ENCODE assay signal across 28 cellular contexts in the genomic region with DNA sequence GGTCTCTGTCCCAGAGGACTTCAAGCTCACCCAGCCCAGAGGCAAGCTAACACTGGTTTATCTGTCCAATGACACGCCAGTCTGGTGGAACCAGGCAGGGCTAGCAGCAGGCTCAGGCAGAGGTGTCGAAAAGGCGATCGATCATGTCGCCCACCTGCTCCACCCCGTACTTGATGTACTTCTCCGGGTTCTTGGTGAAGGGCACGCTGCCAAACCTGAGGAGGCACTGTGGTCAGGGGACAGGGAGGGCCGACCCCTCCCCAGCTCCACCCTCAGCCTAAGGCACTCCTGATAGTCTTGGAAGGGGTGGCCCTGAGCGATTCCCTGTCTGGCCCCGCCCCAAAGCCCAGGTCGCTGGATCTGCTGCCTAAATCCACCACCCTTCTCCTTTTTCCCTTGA. TPM values are rescaled to one million over a fixed set of nuclear protein-coding genes. Genes with fewer than 3 reads are reported as not detected.
DNase-seq lines count a peak whose midpoint lies in the region; ATAC-seq, FAIRE-seq and TF ChIP-seq lines count a peak whose summit lies in the region.
"Had no signal": no experiment of that assay in that cellular context is flagged by ENCODE, and none has a peak within 500 bp of the region (broad histone marks: within the 10 kb centered on the region; RNA-seq: fewer than 3 reads in every experiment).

No MANE protein-coding gene starts in this region.

- H3K36me3 ChIP-seq in SK-N-MC (ENCODE audit: insufficient read depth, low read length) (peaks cover 18% of the 10 kb centered on the region; the same call in 1 of the 2 replicates), gastroesophageal sphincter (peaks cover 0 to 65% of the 10 kb centered on the region in 2 donors)

- FAIRE-seq in GM12891 (lab: Jason Lieb, UNC) = no peak
- FAIRE-seq: A204.1, D721Med, GM12892 had no signal

- TF ChIP-seq CTCF in GM13976 (IDR thresholded peaks at IDR 0.05; ENCODE audit: borderline replicate concordance, control extremely low read depth, extremely low read depth, insufficient read depth, missing control alignments) (no peak), nephron progenitor cell (IDR thresholded peaks at IDR 0.05) (no peak), gastroesophageal sphincter (IDR thresholded peaks at IDR 0.05) (no peak)

- no peak for TF ChIP-seq EP300 in gastroesophageal sphincter (IDR thresholded peaks at IDR 0.05)

- no peak for DNase-seq in activated CD8-positive, alpha-beta memory T cell treated with anti-CD3 and anti-CD28 coated beads, Interleukin-2, amount 10 ng/mL, durations not matched to agents 7 days and 5 days
- no peak for DNase-seq in activated CD8-positive, alpha-beta memory T cell treated with anti-CD3 and anti-CD28 coated beads, Interleukin-2, amount 50 U/mL, for 4 hours
- DNase-seq in GM13976 (ENCODE audit: low spot score) (peak; percentile 18), SK-N-MC (ENCODE audit: low read depth, low spot score) (no peak), nephron progenitor cell (no peak), GM12891 (ENCODE audit: insufficient read length, low spot score) (no peak), DMS 273 (lab: John Stamatoyannopoulos, UW; ENCODE audit: unreplicated experiment) (no peak)
- DNase-seq: CD4-positive, CD25-positive, alpha-beta regulatory T cell; GF-D8; KBM-7; MV-4-11; NCI-H1105; NCI-H1436 treated with DMSO at 0.1 percent for 48 hours; NCI-H187 treated with DMSO at 0.1 percent for 48 hours; NCI-H526 treated with DMSO at 0.1 percent for 48 hours; SHP77 treated with DMSO at 0.1 percent for 48 hours had no signal

- peaks cover 0 to 20% (median 0%) of the 10 kb centered on the region in 3 donors for H3K4me1 ChIP-seq in gastroesophageal sphincter

- ATAC-seq in activated CD8-positive, alpha-beta memory T cell treated with anti-CD3 and anti-CD28 coated beads, Interleukin-2, amount 10 ng/mL, durations not matched to agents 7 days and 5 days = no peak
- no peak for ATAC-seq in gastroesophageal sphincter
- ATAC-seq: Panc1 had no signal

- whole genome bisulfite sequencing in gastroesophageal sphincter (ENCODE audit: low coverage in 1 of 2), 2 donors = 78% methylated on average over 5 of the region's 12 CpGs; no CpG with 5 or more reads in 1 of the 2 donors

- H3K9ac ChIP-seq in SK-N-MC (ENCODE audit: insufficient read length) = no peak overlapping the region
- H3K9ac ChIP-seq: BLaER1 had no signal

- H3K4me3 ChIP-seq in SK-N-MC (no peak overlapping the region), gastroesophageal sphincter (no peak overlapping the region)
- H3K4me3 ChIP-seq: BLaER1 had no signal

- H3K27me3 ChIP-seq in gastroesophageal sphincter = peaks cover 17% of the 10 kb centered on the region

- peaks cover 14% of the 10 kb centered on the region for H3K27me3 Mint-ChIP-seq in activated CD8-positive, alpha-beta memory T cell treated with anti-CD3 and anti-CD28 coated beads, Interleukin-2, amount 10 ng/mL, durations not matched to agents 7 days and 5 days
- peaks cover 23% of the 10 kb centered on the region for H3K27me3 Mint-ChIP-seq in nephron progenitor cell (ENCODE audit: low read depth, poor library complexity)

- peaks cover 5% of the 10 kb centered on the region for H3K36me3 Mint-ChIP-seq in activated CD8-positive, alpha-beta memory T cell treated with anti-CD3 and anti-CD28 coated beads, Interleukin-2, amount 10 ng/mL, durations not matched to agents 7 days and 5 days
- H3K36me3 Mint-ChIP-seq in nephron progenitor cell (ENCODE audit: low read depth) = peaks cover 16% of the 10 kb centered on the region

- no peak overlapping the region for H3K4me3 Mint-ChIP-seq in activated CD8-positive, alpha-beta memory T cell treated with anti-CD3 and anti-CD28 coated beads, Interleukin-2, amount 10 ng/mL, durations not matched to agents 7 days and 5 days
- H3K4me3 Mint-ChIP-seq in nephron progenitor cell = no peak overlapping the region
- H3K4me3 Mint-ChIP-seq: CD4-positive, CD25-positive, alpha-beta regulatory T cell had no signal

- H3K27ac Mint-ChIP-seq in activated CD8-positive, alpha-beta memory T cell treated with anti-CD3 and anti-CD28 coated beads, Interleukin-2, amount 10 ng/mL, durations not matched to agents 7 days and 5 days = peak overlapping the region; percentile 11
- peak overlapping the region; percentile 54 for H3K27ac Mint-ChIP-seq in nephron progenitor cell

- in situ Hi-C loops in GM13976 (cut with MboI; ENCODE audit: low sequenced_read_pairs, unreplicated experiment) = no loop called here

- TF ChIP-seq POLR2A in gastroesophageal sphincter (IDR thresholded peaks at IDR 0.05) (no peak), GM12891 (IDR thresholded peaks at IDR 0.05; ENCODE audit: low read depth, low read length) (no peak)

- H3K4me1 Mint-ChIP-seq in activated CD8-positive, alpha-beta memory T cell treated with anti-CD3 and anti-CD28 coated beads, Interleukin-2, amount 10 ng/mL, durations not matched to agents 7 days and 5 days = peaks cover 2% of the 10 kb centered on the region
- peaks cover 45% of the 10 kb centered on the region for H3K4me1 Mint-ChIP-seq in nephron progenitor cell

- CTCF ChIA-PET in activated CD8-positive, alpha-beta memory T cell treated with anti-CD3 and anti-CD28 coated beads, Interleukin-2, amount 10 ng/mL, durations not matched to agents 7 days and 5 days (lab: Charles Lee) = interaction anchor here (1.6 kb wide), 1 partner anchor 71 kb away, joined by 3 read pairs; no protein-coding TSS in a partner anchor

- H3K27ac ChIP-seq in SK-N-MC = 0 out of 2 replicates have a peak overlapping the region, but pooled peaks have one; percentile 42
- H3K27ac ChIP-seq in gastroesophageal sphincter = no peak overlapping the region
- H3K27ac ChIP-seq: BLaER1 had no signal

- H3K9me3 ChIP-seq in SK-N-MC (ENCODE audit: low read depth, low read length) (no peaks in the 10 kb centered on the region), gastroesophageal sphincter (no peaks in the 10 kb centered on the region)
- H3K9me3 ChIP-seq: BLaER1 had no signal

- no peaks in the 10 kb centered on the region for H3K9me3 Mint-ChIP-seq in activated CD8-positive, alpha-beta memory T cell treated with anti-CD3 and anti-CD28 coated beads, Interleukin-2, amount 10 ng/mL, durations not matched to agents 7 days and 5 days (ENCODE audit: low read depth)
- no peaks in the 10 kb centered on the region for H3K9me3 Mint-ChIP-seq in nephron progenitor cell

TF ChIP-seq in GM12891, 5 proteins besides CTCF, POLR2A, EP300 and RAD21:
- no peak for TF ChIP-seq PAX5 (IDR thresholded peaks at IDR 0.05; ENCODE audit: insufficient read depth, low read length, severe bottlenecking)

RNA-seq across cellular contexts. Expression of gene ZACN, which starts 4.6 kb away (rescaled TPM):
- under 1 TPM; 0.26 to 0.87 TPM for total RNA-seq in activated CD8-positive, alpha-beta memory T cell treated with anti-CD3 and anti-CD28 coated beads, Interleukin-2, amount 10 ng/mL, durations not matched to agents 7 days and 5 days
- total RNA-seq in gastroesophageal sphincter = not detected
- 10.4 TPM for polyA plus RNA-seq in GM12891 (2012; ENCODE audit: low read depth, missing spikeins)
- total RNA-seq: H4, HT-29, LHCN-M2, MCF 10A had no signal
- polyA plus RNA-seq: AG04450 had no signal

RNA-seq across cellular contexts. Expression of gene GALR2, which starts 9.0 kb away (rescaled TPM):
- under 1 TPM; 0.29 to 0.47 TPM for total RNA-seq in activated CD8-positive, alpha-beta memory T cell treated with anti-CD3 and anti-CD28 coated beads, Interleukin-2, amount 10 ng/mL, durations not matched to agents 7 days and 5 days
- total RNA-seq in gastroesophageal sphincter = not detected
- polyA plus RNA-seq in GM12891 (2012; ENCODE audit: low read depth, missing spikeins) = 0.09 TPM
- total RNA-seq: LHCN-M2, NCI-H460 had no signal
- polyA plus RNA-seq: AG04450 had no signal

RNA-seq across cellular contexts. Expression of gene SRP68, which starts 11.2 kb away (rescaled TPM):
- total RNA-seq in activated CD8-positive, alpha-beta memory T cell treated with anti-CD3 and anti-CD28 coated beads, Interleukin-2, amount 10 ng/mL, durations not matched to agents 7 days and 5 days = 100 to 1,000 TPM in 1 of 2 experiments, 10 to 100 TPM in 1; 92.0 to 116 TPM
- total RNA-seq in gastroesophageal sphincter = 10 to 100 TPM; 43.0 to 63.8 (median 48.7) TPM
- 42.5 TPM for polyA plus RNA-seq in GM12891 (2012; ENCODE audit: low read depth, missing spikeins)

RNA-seq across cellular contexts. Expression of gene EXOC7, which starts 20.1 kb away (rescaled TPM):
- 100 to 1,000 TPM; 132 to 137 TPM for total RNA-seq in activated CD8-positive, alpha-beta memory T cell treated with anti-CD3 and anti-CD28 coated beads, Interleukin-2, amount 10 ng/mL, durations not matched to agents 7 days and 5 days
- 100 to 1,000 TPM in 1 of 4 donors, 10 to 100 TPM in 3; 69.3 to 107 (median 83.9) TPM for total RNA-seq in gastroesophageal sphincter
- polyA plus RNA-seq in GM12891 (2012; ENCODE audit: low read depth, missing spikeins) = 29.6 TPM

RNA-seq across cellular contexts. Expression of gene EVPL, which starts 56.4 kb away (rescaled TPM):
- total RNA-seq in activated CD8-positive, alpha-beta memory T cell treated with anti-CD3 and anti-CD28 coated beads, Interleukin-2, amount 10 ng/mL, durations not matched to agents 7 days and 5 days = under 1 TPM in 1 of 2 experiments, not detected in 1; 0.03 TPM
- 1 to 10 TPM; 1.3 to 6.1 (median 3.1) TPM for total RNA-seq in gastroesophageal sphincter
- polyA plus RNA-seq in GM12891 (2012; ENCODE audit: low read depth, missing spikeins) = 0.01 TPM
- total RNA-seq: H4, LHCN-M2 had no signal
- polyA plus RNA-seq: AG04450 had no signal
